12 cellular contexts compared by ENCODE assay signal in genomic region chr15:60840703-60841411, GRCh38.
DNase-seq lines count a peak whose midpoint lies in the region; ATAC-seq and TF ChIP-seq lines count a peak whose summit lies in the region.
"Had no signal": no experiment of that assay in that cellular context is flagged by ENCODE, and none has a peak within 500 bp of the region (broad histone marks: within the 10 kb centered on the region; RNA-seq: fewer than 3 reads in every experiment).

No MANE protein-coding gene starts in this region.

- H3K9me3 ChIP-seq in CD4-positive, alpha-beta T cell (ENCODE audit: control insufficient read depth, low read length), result no peaks in the 10 kb centered on the region
- H3K9me3 ChIP-seq in mesenchymal stem cell (ENCODE audit: control insufficient read depth, low read length), result no peaks in the 10 kb centered on the region
- H3K9me3 ChIP-seq in testis, result no peaks in the 10 kb centered on the region
- H3K9me3 ChIP-seq: vagina had no signal

- H3K27me3 ChIP-seq in CD4-positive, alpha-beta T cell (ENCODE audit: control insufficient read depth, insufficient read depth, low read length), result no peaks in the 10 kb centered on the region
- peaks cover 0 to 4% of the 10 kb centered on the region in 2 experiments for H3K27me3 ChIP-seq in mesenchymal stem cell (ENCODE audit: control insufficient read depth in 1 of 2, insufficient read depth in 1 of 2, low read length in 2 of 2)
- H3K27me3 ChIP-seq in testis, result no peaks in the 10 kb centered on the region
- H3K27me3 ChIP-seq: vagina had no signal

- H3K27me3 Mint-ChIP-seq in CD4-positive, alpha-beta T cell, result no peaks in the 10 kb centered on the region

- no peak overlapping the region for H3K9ac ChIP-seq in mesenchymal stem cell (ENCODE audit: low read length)

- H3K4me1 Mint-ChIP-seq in CD4-positive, alpha-beta T cell (ENCODE audit: low read depth), result peaks cover 98% of the 10 kb centered on the region

- H3K27ac Mint-ChIP-seq in CD4-positive, alpha-beta T cell, result peak overlapping the region; percentile 84

- intact Hi-C loops in CD4-positive, alpha-beta T cell (cut with DNase I, micrococcal nuclease), result loop anchor here (5.0 kb wide), 4 partner anchors 34 to 249 kb away; no protein-coding TSS in a partner anchor
- intact Hi-C loops in sciatic nerve (cut with DNase I), result no loop called here
- intact Hi-C loops in testis (cut with DNase I; ENCODE audit: low total_unique reads), result no loop called here

- no peaks in the 10 kb centered on the region for H3K79me1 ChIP-seq in mesenchymal stem cell (replicated peaks; ENCODE audit: low read length, poor library complexity, severe bottlenecking)

- CTCF ChIA-PET in CD4-positive, alpha-beta T cell (lab: Charles Lee), result interaction anchor here (0.7 to 1.9 kb wide), 6 partner anchors 9 to 320 kb away, joined by 3 to 6 read pairs (median 4); no protein-coding TSS in a partner anchor

- no peaks in the 10 kb centered on the region for H3K36me3 ChIP-seq in mesenchymal stem cell (ENCODE audit: control insufficient read depth in 1 of 2, insufficient read depth in 2 of 2, low read depth in 1 of 2, low read length in 2 of 2)
- no peaks in the 10 kb centered on the region for H3K36me3 ChIP-seq in testis (ENCODE audit: low read depth, missing control alignments)
- H3K36me3 ChIP-seq: vagina had no signal

- H3K4ac ChIP-seq in mesenchymal stem cell (ENCODE audit: low read depth in 1 of 2, low read length in 2 of 2), result no peak overlapping the region

- H4K91ac ChIP-seq in mesenchymal stem cell (ENCODE audit: low read length), result no peak overlapping the region

- no peak overlapping the region for H4K8ac ChIP-seq in mesenchymal stem cell (ENCODE audit: low read length)

- H2BK120ac ChIP-seq in mesenchymal stem cell (ENCODE audit: low read depth, low read length), result no peak overlapping the region

- no peak for TF ChIP-seq POLR2A in testis (IDR thresholded peaks at IDR 0.05)

- H3K27ac ChIP-seq in CD4-positive, alpha-beta T cell (ENCODE audit: low read depth, low read length), result peak overlapping the region; percentile 59
- H3K27ac ChIP-seq in mesenchymal stem cell (ENCODE audit: low read length, poor library complexity, severe bottlenecking), result no peak overlapping the region
- no peak overlapping the region for H3K27ac ChIP-seq in testis
- H3K27ac ChIP-seq: vagina had no signal

- H3K14ac ChIP-seq in mesenchymal stem cell (ENCODE audit: low read length in 2 of 2), result no peak overlapping the region

- no peak overlapping the region for H2AK5ac ChIP-seq in mesenchymal stem cell (ENCODE audit: low read length, severe bottlenecking)

- DNase-seq in CD4-positive, alpha-beta T cell, result peak; percentile 30 to 44 (median 34)
- DNase-seq in T-helper 22 cell (ENCODE audit: low read depth) (peak; percentile 37), activated gamma-delta T cell treated with Interleukin-2 at 50 U/mL for 16 hours (peak; percentile 54), sciatic nerve (ENCODE audit: low spot score) (no peak), DMS 273 (lab: John Stamatoyannopoulos, UW; ENCODE audit: unreplicated experiment) (no peak), GF-D8 (lab: John Stamatoyannopoulos, UW) (no peak), mesenchymal stem cell (no peak), testis (no peak)
- DNase-seq: amniotic stem cell; effector CD8-positive, alpha-beta T cell; NCI-H2081 treated with DMSO at 0.1 percent for 48 hours had no signal

- no peak overlapping the region for H3K18ac ChIP-seq in mesenchymal stem cell (ENCODE audit: low read depth in 1 of 2, low read length in 2 of 2)

- H3K4me1 ChIP-seq in mesenchymal stem cell (ENCODE audit: control insufficient read depth, insufficient read depth, low read depth, low read length) (no peaks in the 10 kb centered on the region), testis (no peaks in the 10 kb centered on the region)

- no peaks in the 10 kb centered on the region for H3K9me3 Mint-ChIP-seq in CD4-positive, alpha-beta T cell

- H3K4me3 ChIP-seq in mesenchymal stem cell (ENCODE audit: insufficient read depth in 1 of 2, low read depth in 1 of 2, low read length in 2 of 2), result no peak overlapping the region
- no peak overlapping the region for H3K4me3 ChIP-seq in testis
- H3K4me3 ChIP-seq: vagina had no signal

- no peak for TF ChIP-seq CTCF in CD4-positive, alpha-beta T cell (IDR thresholded peaks at IDR 0.05)
- TF ChIP-seq CTCF in testis (IDR thresholded peaks at IDR 0.05), result no peak

- peak; percentile 49 for ATAC-seq in CD4-positive, alpha-beta T cell (ENCODE audit: poor library complexity)
- peak; percentile 31 for ATAC-seq in sciatic nerve

- peak overlapping the region; percentile 80 for H3K4me3 Mint-ChIP-seq in CD4-positive, alpha-beta T cell

- H2BK12ac ChIP-seq in mesenchymal stem cell (ENCODE audit: low read length in 2 of 2), result no peak overlapping the region

- POLR2A ChIA-PET in CD4-positive, alpha-beta T cell (lab: Charles Lee), result interaction anchor here (0.7 to 3.2 kb wide), 27 partner anchors 9 to 261 kb away, joined by 3 to 48 read pairs (median 6); no protein-coding TSS in a partner anchor

- H3K23ac ChIP-seq in mesenchymal stem cell (ENCODE audit: low read length in 2 of 2), result no peak overlapping the region

- no peak overlapping the region for H2BK5ac ChIP-seq in mesenchymal stem cell (ENCODE audit: low read depth, low read length, poor library complexity, severe bottlenecking)

- no peak overlapping the region for H2BK15ac ChIP-seq in mesenchymal stem cell (ENCODE audit: low read depth, poor library complexity, severe bottlenecking)

- H3K4me2 ChIP-seq in mesenchymal stem cell (ENCODE audit: low read length, poor library complexity, severe bottlenecking), result no peak overlapping the region

- no peak overlapping the region for H2AFZ ChIP-seq in mesenchymal stem cell (ENCODE audit: low read depth, low read length)

- no peaks in the 10 kb centered on the region for H3K36me3 Mint-ChIP-seq in CD4-positive, alpha-beta T cell (ENCODE audit: low read depth)

- 90% methylated on average over 17 of the region's 18 CpGs for WGBS in mesenchymal stem cell
- WGBS in testis, 2 donors, result 91% methylated on average over 16 to 18 of the region's 18 CpGs

Comparison
In these comparisons a context has a peak if more than half of its experiments do, and no peak if none do; other contexts are left out.
1. DNase-seq: peak in CD4-positive, alpha-beta T cell (10 of 10), T-helper 22 cell (single experiment) and activated gamma-delta T cell treated with Interleukin-2 at 50 U/mL for 16 hours (single experiment); none in sciatic nerve (single experiment), DMS 273 (single experiment), GF-D8 (single experiment), mesenchymal stem cell (single experiment) and testis (single experiment).
2. intact Hi-C loops: an anchor here in CD4-positive, alpha-beta T cell (5.0 kb wide); none called in sciatic nerve and testis.